ENCODE assay signal across 11 cellular contexts in genomic region chr1:91583326-91583755, GRCh38.
DNase-seq lines count a peak whose midpoint lies in the region; FAIRE-seq and TF ChIP-seq lines count a peak whose summit lies in the region.
"Had no signal": no experiment of that assay in that cellular context is flagged by ENCODE, and none has a peak within 500 bp of the region (broad histone marks: within the 10 kb centered on the region; RNA-seq: fewer than 3 reads in every experiment).

No MANE protein-coding gene starts in this region.

- TF ChIP-seq CTCF in RWPE1 (conservative IDR thresholded peaks at IDR 0.05; ENCODE audit: low read depth), result no peak
- no peak for TF ChIP-seq CTCF in keratinocyte (optimal IDR thresholded peaks at IDR 0.05 in 1 of 3, IDR thresholded peaks at IDR 0.05 in 1 of 3, conservative IDR thresholded peaks at IDR 0.05 in 1 of 3; ENCODE audit: extremely low read depth in 1 of 3, insufficient read depth in 2 of 3, low read length in 3 of 3)

- FAIRE-seq in keratinocyte (lab: Jason Lieb, UNC), result no peak

- no peaks in the 10 kb centered on the region for H3K79me2 ChIP-seq in keratinocyte (ENCODE audit: control insufficient read depth, insufficient read depth, low read length)

- H2AFZ ChIP-seq in keratinocyte (ENCODE audit: control insufficient read depth, low read length), result no peak overlapping the region

- POLR2A ChIA-PET in RWPE1 (lab: Yijun Ruan, JAX; ENCODE audit: low non-redundant PET), result no interaction called here

- H3K4me3 ChIP-seq in keratinocyte (ENCODE audit: control insufficient read depth in 2 of 3, extremely low read depth in 1 of 3, insufficient read depth in 2 of 3, low read depth in 1 of 3, low read length in 3 of 3) (no peak overlapping the region), H7 (ENCODE audit: insufficient read depth, low read depth, low read length) (no peak overlapping the region)
- H3K4me3 ChIP-seq: lung had no signal

- H3K9me1 ChIP-seq in keratinocyte (ENCODE audit: control insufficient read depth, extremely low read depth, insufficient read depth, low read length), result no peaks in the 10 kb centered on the region

- H3K27ac ChIP-seq in RWPE1 (peak overlapping the region; percentile 33; the same call in 1 of the 2 replicates), keratinocyte (ENCODE audit: control insufficient read depth, insufficient read depth, low read length) (peak overlapping the region; percentile 33)

- H3K36me3 ChIP-seq in keratinocyte (ENCODE audit: control insufficient read depth in 2 of 2, extremely low read depth in 1 of 2, insufficient read depth in 2 of 2, low read length in 2 of 2) (no peaks in the 10 kb centered on the region), H7 (replicated peaks; ENCODE audit: control insufficient read depth, insufficient read depth, low read length) (no peaks in the 10 kb centered on the region)

- no peaks in the 10 kb centered on the region for H3K27me3 ChIP-seq in keratinocyte (ENCODE audit: control insufficient read depth, extremely low read depth, insufficient read depth, low read length)
- H3K27me3 ChIP-seq in H7 (ENCODE audit: control insufficient read depth, insufficient read depth, low read length), result no peaks in the 10 kb centered on the region

- no peak overlapping the region for H3K4me2 ChIP-seq in keratinocyte (ENCODE audit: control insufficient read depth, extremely low read depth, insufficient read depth, low read depth, low read length)

- DNase-seq in AG08395 (ENCODE audit: low spot score) (peak; percentile 52), HPDE6-E6E7 (ENCODE audit: extremely low spot score) (peak; percentile 26), RWPE1 (ENCODE audit: low spot score) (no peak), keratinocyte (ENCODE audit: low read depth, low spot score) (peak; percentile 69), H7 (no peak), T-helper 9 cell (no peak), OCI-M2 (lab: John Stamatoyannopoulos, UW; ENCODE audit: unreplicated experiment) (no peak)
- no peak for DNase-seq in activated CD4-positive, alpha-beta T cell treated with anti-CD3 and anti-CD28 coated beads for 1 hour
- DNase-seq: COR-L47, substantia nigra had no signal

- H4K20me1 ChIP-seq in keratinocyte (ENCODE audit: control insufficient read depth, extremely low read depth, insufficient read depth, low read length), result no peaks in the 10 kb centered on the region

- H3K4me1 ChIP-seq in keratinocyte (ENCODE audit: control insufficient read depth, extremely low read depth, insufficient read depth, low read length), result peaks cover 13% of the 10 kb centered on the region

- H3K9me3 ChIP-seq in keratinocyte (ENCODE audit: control insufficient read depth, low read depth, low read length), result no peaks in the 10 kb centered on the region

- CTCF ChIA-PET in RWPE1 (lab: Yijun Ruan, JAX), result no interaction called here

- dilution Hi-C loops in keratinocyte (cut with MboI; ENCODE audit: extremely low pct_ligation_motif_present, low sequenced_read_pairs), result no loop called here

- H3K9ac ChIP-seq in keratinocyte (ENCODE audit: control insufficient read depth, extremely low read depth, insufficient read depth, low read length), result peak overlapping the region; percentile 4

Comparison
In these comparisons a context has a peak if more than half of its experiments do, and no peak if none do; other contexts are left out.
1. DNase-seq: peak in AG08395 (single experiment), HPDE6-E6E7 (single experiment) and keratinocyte (single experiment); none in RWPE1 (single experiment), H7 (single experiment), T-helper 9 cell (single experiment), OCI-M2 (single experiment) and activated CD4-positive, alpha-beta T cell treated with anti-CD3 and anti-CD28 coated beads for 1 hour (single experiment).